ENCODE assay signal across 15 cellular contexts in the genomic region with DNA sequence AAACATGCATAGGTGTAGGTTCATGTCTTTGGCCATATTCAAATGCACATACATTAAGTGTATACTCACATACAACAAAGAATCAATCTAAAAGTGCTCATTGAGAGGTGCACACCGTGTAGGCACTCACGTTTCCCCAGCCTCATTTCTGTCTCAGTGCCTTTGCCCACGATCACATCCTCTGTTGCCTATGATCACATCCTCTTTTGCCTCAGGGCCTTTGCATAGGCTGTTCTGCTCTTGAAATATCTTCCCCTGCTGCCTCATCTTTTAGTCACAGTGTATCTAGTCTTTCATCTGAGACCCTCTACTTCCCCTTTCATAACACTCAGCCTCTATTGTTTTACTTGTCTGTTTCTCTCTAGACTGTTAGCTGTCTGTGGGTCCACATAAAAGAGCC.
DNase-seq lines count a peak whose midpoint lies in the region; ATAC-seq, FAIRE-seq and TF ChIP-seq lines count a peak whose summit lies in the region.
"Had no signal": no experiment of that assay in that cellular context is flagged by ENCODE, and none has a peak within 500 bp of the region (broad histone marks: within the 10 kb centered on the region; RNA-seq: fewer than 3 reads in every experiment).

No MANE protein-coding gene starts in this region.

- H3K27ac Mint-ChIP-seq in nephron, result peak overlapping the region in 2 of 3 experiments; percentile 2 to 98
- H3K27ac Mint-ChIP-seq: activated CD8-positive, alpha-beta memory T cell treated with anti-CD3 and anti-CD28 coated beads, Interleukin-2, amount 10 ng/mL, durations not matched to agents 7 days and 5 days had no signal

- peaks cover 53% of the 10 kb centered on the region for H3K27me3 Mint-ChIP-seq in nephron (ENCODE audit: low read depth)

- no peaks in the 10 kb centered on the region for H3K4me1 ChIP-seq in GM12878 (ENCODE audit: control insufficient read depth, insufficient read depth, low read length)

- peak overlapping the region; percentile 2 to 58 (median 29) for H3K4me3 Mint-ChIP-seq in nephron
- H3K4me3 Mint-ChIP-seq: activated CD8-positive, alpha-beta memory T cell treated with anti-CD3 and anti-CD28 coated beads, Interleukin-2, amount 10 ng/mL, durations not matched to agents 7 days and 5 days had no signal

- no peak for TF ChIP-seq POLR2A in GM12878 (IDR thresholded peaks at IDR 0.05; ENCODE audit: low read depth, low read length)

- no peak overlapping the region for H3K9ac ChIP-seq in GM12878 (ENCODE audit: control insufficient read depth, insufficient read depth, low read length)

- no peak for TF ChIP-seq RAD21 in GM12878 (IDR thresholded peaks at IDR 0.05; ENCODE audit: insufficient read depth, low read depth, low read length)

- TF ChIP-seq EP300 in GM12878 (IDR thresholded peaks at IDR 0.05; ENCODE audit: borderline replicate concordance in 1 of 2, control insufficient read depth in 1 of 2, low read depth in 2 of 2, low read length in 2 of 2), result no peak

- DNase-seq in SIG-M5 treated with dmso at 0.1 percent for 504 hours (lab: John Stamatoyannopoulos, UW; ENCODE audit: unreplicated experiment) (peak; percentile 34), SIG-M5 (lab: John Stamatoyannopoulos, UW) (no peak), KBM-7 (peak; percentile 10), GM12878 (ENCODE audit: low read depth, low spot score) (no peak), AML-193 (lab: John Stamatoyannopoulos, UW) (no peak), C1 segment of cervical spinal cord (lab: John Stamatoyannopoulos, UW) (no peak)
- no peak for DNase-seq in central memory CD4-positive, alpha-beta T cell
- DNase-seq: KG1, kidney glomerular epithelial cell, NCI-H1930, NCI-H226 had no signal

- no peak for FAIRE-seq in GM12878 (lab: Jason Lieb, UNC)
- FAIRE-seq: TTC549 had no signal

- no peaks in the 10 kb centered on the region for H3K36me3 ChIP-seq in GM12878 (ENCODE audit: control insufficient read depth in 2 of 2, insufficient read depth in 2 of 2, low read length in 1 of 2)
- H3K36me3 ChIP-seq: stomach had no signal

- in situ Hi-C loops in KBM-7 (cut with MboI; ENCODE audit: low pct_unique_long_range_greater_than_20kb, low sequenced_read_pairs), result no loop called here
- in situ Hi-C loops in GM12878 (cut with MboI), result no loop called here

- H3K79me2 ChIP-seq in GM12878 (ENCODE audit: control insufficient read depth, insufficient read depth, low read length), result no peaks in the 10 kb centered on the region

- no TSS peak for BruUV-seq in GM12878 (replicated peaks; lab: Mats Ljungman, UMichigan)

- no peak overlapping the region for H3K27ac ChIP-seq in GM12878 (ENCODE audit: control insufficient read depth, insufficient read depth)

- SMC1A ChIA-PET in GM12878 (lab: Charles Lee; ENCODE audit: uncharacterized antibody, unreplicated experiment), result no interaction called here

- CTCF ChIA-PET in GM12878 (lab: Yijun Ruan, JAX), result no interaction called here

- POLR2A ChIA-PET in GM12878 (lab: Charles Lee), result no interaction called here

- no peaks in the 10 kb centered on the region for H3K36me3 Mint-ChIP-seq in nephron (ENCODE audit: low read depth)

- RAD21 ChIA-PET in GM12878 (lab: Charles Lee; ENCODE audit: unreplicated experiment), result interaction anchor here (1.1 kb wide), 1 partner anchor 69 kb away, joined by 3 read pairs; a partner anchor contains a TSS

- H4K20me1 ChIP-seq in GM12878 (ENCODE audit: control insufficient read depth, insufficient read depth), result no peaks in the 10 kb centered on the region

- H3K4me2 ChIP-seq in GM12878 (ENCODE audit: control insufficient read depth, insufficient read depth), result no peak overlapping the region

- H3K9me3 ChIP-seq in GM12878 (replicated peaks; ENCODE audit: control insufficient read depth, insufficient read depth, low read length), result no peaks in the 10 kb centered on the region; the same call in 2 of the 3 replicates
- H3K9me3 ChIP-seq: stomach had no signal

- H3K4me3 ChIP-seq in GM12878, result no peak overlapping the region

- intact Hi-C loops in GM12878 (cut with micrococcal nuclease; ENCODE audit: unreplicated experiment), result no loop called here

- no peak overlapping the region for H2AFZ ChIP-seq in GM12878 (ENCODE audit: control insufficient read depth, low read depth, low read length)

- H3K27me3 ChIP-seq in GM12878 (replicated peaks in 1 of 2; ENCODE audit: control insufficient read depth in 2 of 2, insufficient read depth in 2 of 2, low read length in 1 of 2), result peaks cover 13 to 23% of the 10 kb centered on the region in 2 experiments

- peaks cover 3% of the 10 kb centered on the region for H3K9me3 Mint-ChIP-seq in nephron

- peaks cover 22% of the 10 kb centered on the region for H3K4me1 Mint-ChIP-seq in nephron

- ATAC-seq in GM12878, result peak; percentile 48; the same call in 2 of the 3 replicates

- TF ChIP-seq CTCF in GM12878 (IDR thresholded peaks at IDR 0.05 in 2 of 3, conservative IDR thresholded peaks at IDR 0.05 in 1 of 3; ENCODE audit: control insufficient read depth in 2 of 3, extremely low read depth in 1 of 3, insufficient read depth in 1 of 3, low read depth in 3 of 3, low read length in 3 of 3), result no peak
- no peak for TF ChIP-seq CTCF in nephron (IDR thresholded peaks at IDR 0.05; ENCODE audit: unreplicated experiment in 3 of 3)

- WGBS in GM12878 (ENCODE audit: insufficient coverage, insufficient replicate concordance, low lambda C conversion rate, missing lambda C conversion rate), result 3% methylated on average over 3 of the region's 3 CpGs

TF ChIP-seq in GM12878, 131 proteins besides CTCF, POLR2A, EP300 and RAD21:
- no peak for TF ChIP-seq SUPT20H (IDR thresholded peaks at IDR 0.05; ENCODE audit: borderline replicate concordance, control insufficient read depth, low read depth, low read length)
- peak; percentile 26; the same call in 1 of the 2 replicates for TF ChIP-seq SPI1 (IDR thresholded peaks at IDR 0.05; ENCODE audit: borderline replicate concordance, insufficient read depth, low read depth, low read length)

Comparison
In these comparisons a context has a peak if more than half of its experiments do, and no peak if none do; other contexts are left out.
1. DNase-seq: peak in SIG-M5 treated with dmso at 0.1 percent for 504 hours (single experiment) and KBM-7 (single experiment); none in SIG-M5 (single experiment), GM12878 (single experiment), AML-193 (0 of 2), central memory CD4-positive, alpha-beta T cell (single experiment) and C1 segment of cervical spinal cord (0 of 14).